In the genomic region with DNA sequence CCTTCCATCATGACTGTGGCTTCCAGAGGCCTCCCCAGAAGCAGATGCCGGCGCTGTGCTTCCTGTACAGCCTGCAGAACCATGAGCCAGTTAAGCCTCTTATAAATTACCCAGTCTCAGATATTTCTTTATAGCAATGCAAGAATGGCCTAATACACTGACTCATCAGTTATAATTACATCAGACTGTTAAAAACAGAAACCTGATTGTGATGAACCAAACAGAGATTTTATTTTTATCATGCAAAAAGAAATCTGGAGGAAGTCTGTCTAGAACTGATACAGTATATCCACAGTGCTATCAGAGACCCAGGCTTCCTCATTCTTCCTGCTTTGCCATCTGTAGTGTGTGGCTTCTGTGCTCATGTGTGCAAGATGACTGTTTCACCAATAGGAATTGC, we compare ENCODE assay signal across 12 cellular contexts.
"Had no signal": no experiment of that assay in that cellular context is flagged by ENCODE, and none has a peak within 500 bp of the region (broad histone marks: within the 10 kb centered on the region; RNA-seq: fewer than 3 reads in every experiment).

No MANE protein-coding gene starts in this region.

- ATAC-seq: activated naive CD4-positive, alpha-beta T cell treated with anti-CD3 and anti-CD28 coated beads, Interleukin-2, amount 50 U/mL, for 72 hours; gastrocnemius medialis; WTC11 had no signal

- DNase-seq: activated CD4-positive, alpha-beta T cell treated with anti-CD3 and anti-CD28 coated beads, Interleukin-2, amount 10 ng/mL, durations not matched to agents 24 days and 14 days; activated CD8-positive, alpha-beta memory T cell treated with anti-CD3 and anti-CD28 coated beads for 24 hours; activated T-cell treated with anti-CD3 and anti-CD28 coated beads for 4 hours; brain microvascular endothelial cell; gastrocnemius medialis; stimulated activated CD4-positive, alpha-beta T cell treated with anti-CD3 and anti-CD28 coated beads, Interleukin-15, amount 100 ng/mL, for 24 hours; stimulated activated CD4-positive, alpha-beta T cell treated with anti-CD3 and anti-CD28 coated beads, Interleukin-4, amount 100 ng/mL, for 4 hours; stomach; SW 1271 had no signal

- H3K36me3 ChIP-seq: brain microvascular endothelial cell, gastrocnemius medialis, stomach, thoracic aorta had no signal

- H3K27me3 Mint-ChIP-seq: activated CD4-positive, alpha-beta T cell treated with anti-CD3 and anti-CD28 coated beads, Interleukin-2, amount 10 ng/mL, durations not matched to agents 24 days and 14 days had no signal

- H3K4me3 ChIP-seq: gastrocnemius medialis, stomach, thoracic aorta had no signal

- H3K27ac Mint-ChIP-seq: activated CD4-positive, alpha-beta T cell treated with anti-CD3 and anti-CD28 coated beads, Interleukin-2, amount 10 ng/mL, durations not matched to agents 24 days and 14 days; activated naive CD4-positive, alpha-beta T cell treated with anti-CD3 and anti-CD28 coated beads, Interleukin-2, amount 50 U/mL, for 72 hours had no signal

- H3K4me3 Mint-ChIP-seq: activated CD4-positive, alpha-beta T cell treated with anti-CD3 and anti-CD28 coated beads, Interleukin-2, amount 10 ng/mL, durations not matched to agents 24 days and 14 days; WTC11 had no signal

- H3K27me3 ChIP-seq: brain microvascular endothelial cell, gastrocnemius medialis, stomach had no signal

- H3K4me1 Mint-ChIP-seq: activated CD4-positive, alpha-beta T cell treated with anti-CD3 and anti-CD28 coated beads, Interleukin-2, amount 10 ng/mL, durations not matched to agents 24 days and 14 days had no signal
